26 cellular contexts compared by ENCODE assay signal in genomic region chr12:38124247-38125012, GRCh38.
A peak's percentile ranks its signal among the peaks of the same experiment; 100 is the strongest.
DNase-seq lines count a peak whose midpoint lies in the region; ATAC-seq and TF ChIP-seq lines count a peak whose summit lies in the region.
"Had no signal": no experiment of that assay in that cellular context is flagged by ENCODE, and none has a peak within 500 bp of the region (broad histone marks: within the 10 kb centered on the region; RNA-seq: fewer than 3 reads in every experiment).

No MANE protein-coding gene starts in this region.

- TF ChIP-seq CTCF in 22Rv1 (IDR thresholded peaks at IDR 0.05) (no peak), esophagus muscularis mucosa (IDR thresholded peaks at IDR 0.05) (no peak), lung (IDR thresholded peaks at IDR 0.05; ENCODE audit: control extremely low read depth, extremely low read depth) (no peak)

- no peaks in the 10 kb centered on the region for H3K79me2 ChIP-seq in Karpas-422 (ENCODE audit: low read length)

- H3K4me1 ChIP-seq in Karpas-422 (ENCODE audit: low read length) (no peaks in the 10 kb centered on the region), esophagus muscularis mucosa (no peaks in the 10 kb centered on the region), lung (ENCODE audit: control insufficient read depth in 2 of 2, insufficient read depth in 2 of 2, low read length in 2 of 2) (no peaks in the 10 kb centered on the region)
- H3K4me1 ChIP-seq: Peyer's patch, right atrium auricular region, SJCRH30, testis had no signal

- no peak overlapping the region for H3K9ac ChIP-seq in Karpas-422 (ENCODE audit: low read length)
- H3K9ac ChIP-seq: GM23248, KMS-11 had no signal

- 44% methylated on average over 3 of the region's 3 CpGs for WGBS in esophagus muscularis mucosa
- 35 to 41% methylated on average over 3 of the region's 3 CpGs for WGBS in lung, 2 donors

- H3K27ac ChIP-seq in 22Rv1 (peak overlapping the region; percentile 92), Karpas-422 (ENCODE audit: low read length) (no peak overlapping the region), esophagus muscularis mucosa (replicated peaks in 1 of 4) (no peak overlapping the region), lung (ENCODE audit: low read depth in 1 of 2, low read length in 1 of 2) (no peak overlapping the region)
- H3K27ac ChIP-seq: GM23248, KMS-11, ovary, Peyer's patch, right atrium auricular region, SJCRH30, testis had no signal

- TF ChIP-seq POLR2A in esophagus muscularis mucosa (IDR thresholded peaks at IDR 0.05; ENCODE audit: low read depth), result no peak

- in situ Hi-C loops in G401 (cut with HindIII; ENCODE audit: low sequenced_read_pairs), result no loop called here

- H4K20me1 ChIP-seq in Karpas-422 (ENCODE audit: insufficient read depth, low read depth, low read length), result no peaks in the 10 kb centered on the region

- no peak for ATAC-seq in lung (ENCODE audit: insufficient read depth, low FRiP score)
- ATAC-seq: activated CD4-positive, CD25-positive, alpha-beta regulatory T cell treated with anti-CD3 and anti-CD28 coated beads, Interleukin-2, amount 50 U/mL, for 24 hours; activated CD8-positive, alpha-beta T cell treated with anti-CD3 and anti-CD28 coated beads for 36 hours; left ventricle myocardium superior; stimulated activated naive B cell treated with anti-CD40 and anti-IgM and Interleukin-4, amounts not matched to agents 10 μg/mL and 1 μg/mL and 100 μg/mL, for 72 hours had no signal

- no peak for TF ChIP-seq EP300 in esophagus muscularis mucosa (IDR thresholded peaks at IDR 0.05)

- H3K27me3 ChIP-seq in Karpas-422 (ENCODE audit: low read length), result no peaks in the 10 kb centered on the region
- no peaks in the 10 kb centered on the region for H3K27me3 ChIP-seq in esophagus muscularis mucosa
- no peaks in the 10 kb centered on the region for H3K27me3 ChIP-seq in lung (ENCODE audit: control insufficient read depth, insufficient read depth)
- H3K27me3 ChIP-seq: ovary, Peyer's patch, right atrium auricular region, SJCRH30, testis had no signal

- H3K9me2 ChIP-seq in Karpas-422 (replicated peaks; ENCODE audit: insufficient read depth, low read length), result no peaks in the 10 kb centered on the region

- DNase-seq in Karpas-422, result peak; percentile 20
- peak; percentile 24 for DNase-seq in esophagus muscularis mucosa (ENCODE audit: extremely low spot score)
- peak; percentile 40 for DNase-seq in lung (ENCODE audit: low spot score)
- no peak for DNase-seq in NCI-H187 treated with DMSO at 0.1 percent for 48 hours (lab: John Stamatoyannopoulos, UW)
- no peak for DNase-seq in stimulated activated naive CD4-positive, alpha-beta T cell treated with Interleukin-2 at 50 U/mL for 16 hours (lab: John Stamatoyannopoulos, UW)
- DNase-seq in stimulated activated CD4-positive, alpha-beta T cell treated with anti-CD3 and anti-CD28 coated beads, Interleukin-4, amount 100 ng/mL, for 1 hour, result no peak
- DNase-seq in G401 (ENCODE audit: low spot score), result no peak
- DNase-seq: activated CD8-positive, alpha-beta T cell treated with anti-CD3 and anti-CD28 coated beads for 36 hours; activated naive CD8-positive, alpha-beta T cell treated with anti-CD3 and anti-CD28 coated beads, Interleukin-2, amount 10 ng/mL, durations not matched to agents 7 days and 5 days; GM23248; head of caudate nucleus; left ventricle myocardium superior; MV-4-11; NCI-H2171 treated with DMSO at 0.1 percent for 48 hours; NCI-H524 treated with DMSO at 0.1 percent for 48 hours; ovary; Peyer's patch; SJCRH30; stimulated activated CD4-positive, alpha-beta T cell treated with anti-CD3 and anti-CD28 coated beads, Interleukin-4, amount 100 ng/mL, for 24 hours; stimulated activated naive B cell treated with anti-CD40 and anti-IgM and Interleukin-4, amounts not matched to agents 10 μg/mL and 1 μg/mL and 100 μg/mL, for 72 hours; T-helper 1 cell; testis had no signal

- no peak overlapping the region for H2AFZ ChIP-seq in Karpas-422 (ENCODE audit: low read length)
- H2AFZ ChIP-seq: GM23248 had no signal

- H3K4me2 ChIP-seq in Karpas-422 (ENCODE audit: low read depth, low read length, poor library complexity, severe bottlenecking), result no peak overlapping the region
- H3K4me2 ChIP-seq: KMS-11 had no signal

- H3K4me3 ChIP-seq in Karpas-422 (ENCODE audit: low read length) (no peak overlapping the region), esophagus muscularis mucosa (no peak overlapping the region), lung (no peak overlapping the region)
- H3K4me3 ChIP-seq: GM23248, ovary, Peyer's patch, right atrium auricular region, SJCRH30, testis had no signal

- no peaks in the 10 kb centered on the region for H3K36me3 ChIP-seq in Karpas-422 (ENCODE audit: insufficient read depth, low read length)
- no peaks in the 10 kb centered on the region for H3K36me3 ChIP-seq in esophagus muscularis mucosa
- H3K36me3 ChIP-seq in lung (ENCODE audit: control insufficient read depth in 2 of 2, insufficient read depth in 2 of 2, low read length in 2 of 2), result no peaks in the 10 kb centered on the region
- H3K36me3 ChIP-seq: ovary, Peyer's patch, right atrium auricular region, SJCRH30 had no signal

- H3K9me3 ChIP-seq in Karpas-422 (ENCODE audit: low read length), result no peaks in the 10 kb centered on the region
- H3K9me3 ChIP-seq in esophagus muscularis mucosa, result no peaks in the 10 kb centered on the region
- no peaks in the 10 kb centered on the region for H3K9me3 ChIP-seq in lung (ENCODE audit: control insufficient read depth in 2 of 2, insufficient read depth in 1 of 2, low read length in 1 of 2)
- H3K9me3 ChIP-seq: Peyer's patch, right atrium auricular region, SJCRH30, testis had no signal

- intact Hi-C loops in esophagus muscularis mucosa (cut with DNase I), result no loop called here

Comparison
In these comparisons a context has a peak if more than half of its experiments do, and no peak if none do; other contexts are left out.
1. DNase-seq: peak in Karpas-422 (single experiment), esophagus muscularis mucosa (single experiment) and lung (single experiment); none in NCI-H187 treated with DMSO at 0.1 percent for 48 hours (single experiment), stimulated activated naive CD4-positive, alpha-beta T cell treated with Interleukin-2 at 50 U/mL for 16 hours (single experiment), stimulated activated CD4-positive, alpha-beta T cell treated with anti-CD3 and anti-CD28 coated beads, Interleukin-4, amount 100 ng/mL, for 1 hour (single experiment) and G401 (single experiment).